In genomic region chr18:56322403-56322802, GRCh38 we compare ENCODE assay signal across 21 cellular contexts.
DNase-seq lines count a peak whose midpoint lies in the region; ATAC-seq and TF ChIP-seq lines count a peak whose summit lies in the region.
"Had no signal": no experiment of that assay in that cellular context is flagged by ENCODE, and none has a peak within 500 bp of the region (broad histone marks: within the 10 kb centered on the region; RNA-seq: fewer than 3 reads in every experiment).

No MANE protein-coding gene starts in this region.

- ATAC-seq in HG02798 (IDR thresholded peaks at IDR 0.05; ENCODE audit: poor library complexity, unreplicated experiment) (no peak), GM19455 (IDR thresholded peaks at IDR 0.05; ENCODE audit: unreplicated experiment) (no peak)
- ATAC-seq: activated T-helper 17 cell treated with anti-CD3 and anti-CD28 coated beads, Interleukin-2, amount 50 U/mL, for 72 hours; Panc1 had no signal

- H3K9ac ChIP-seq in BLaER1 treated with 17β-estradiol and CSF1 and Interleukin-3, amounts not matched to agents 10 nM and 100 nM, result no peak overlapping the region
- no peak overlapping the region for H3K9ac ChIP-seq in neural progenitor cell

- no peaks in the 10 kb centered on the region for H3F3A ChIP-seq in neural progenitor cell (ENCODE audit: low read depth)

- no peak overlapping the region for H3K27ac ChIP-seq in BLaER1 treated with 17β-estradiol and CSF1 and Interleukin-3, amounts not matched to agents 10 nM and 100 nM
- H3K27ac ChIP-seq in left ventricle myocardium inferior (replicated peaks), result peak overlapping the region; percentile 55
- H3K27ac ChIP-seq in neural progenitor cell, result no peak overlapping the region
- H3K27ac ChIP-seq: upper lobe of right lung had no signal

- H3K4me1 Mint-ChIP-seq in neural progenitor cell, result peaks cover 37% of the 10 kb centered on the region
- H3K4me1 Mint-ChIP-seq: activated naive CD4-positive, alpha-beta T cell treated with anti-CD3 and anti-CD28 coated beads, Interleukin-2, amount 50 U/mL, for 24 hours; activated T-helper 17 cell treated with anti-CD3 and anti-CD28 coated beads, Interleukin-2, amount 50 U/mL, for 72 hours had no signal

- H4K20me1 ChIP-seq in BLaER1 treated with 17β-estradiol and CSF1 and Interleukin-3, amounts not matched to agents 10 nM and 100 nM, result no peaks in the 10 kb centered on the region
- no peaks in the 10 kb centered on the region for H4K20me1 ChIP-seq in neural progenitor cell (ENCODE audit: low read depth)

- H3K36me3 ChIP-seq in BLaER1 treated with 17β-estradiol and CSF1 and Interleukin-3, amounts not matched to agents 10 nM and 100 nM, result no peaks in the 10 kb centered on the region
- H3K36me3 ChIP-seq in left ventricle myocardium inferior (no peaks in the 10 kb centered on the region), neural progenitor cell (no peaks in the 10 kb centered on the region)
- H3K36me3 ChIP-seq: upper lobe of right lung had no signal

- no peaks in the 10 kb centered on the region for H3K27me3 ChIP-seq in BLaER1 treated with 17β-estradiol and CSF1 and Interleukin-3, amounts not matched to agents 10 nM and 100 nM
- no peaks in the 10 kb centered on the region for H3K27me3 ChIP-seq in left ventricle myocardium inferior (ENCODE audit: low read depth)
- no peaks in the 10 kb centered on the region for H3K27me3 ChIP-seq in neural progenitor cell
- H3K27me3 ChIP-seq: upper lobe of right lung had no signal

- H3K9me3 Mint-ChIP-seq in neural progenitor cell, result no peaks in the 10 kb centered on the region
- H3K9me3 Mint-ChIP-seq: activated naive CD4-positive, alpha-beta T cell treated with anti-CD3 and anti-CD28 coated beads, Interleukin-2, amount 50 U/mL, for 24 hours had no signal

- H3K27me3 Mint-ChIP-seq in neural progenitor cell (ENCODE audit: insufficient read depth, low read depth), result peaks cover 7% of the 10 kb centered on the region
- H3K27me3 Mint-ChIP-seq: activated naive CD4-positive, alpha-beta T cell treated with anti-CD3 and anti-CD28 coated beads, Interleukin-2, amount 50 U/mL, for 24 hours; B cell had no signal

- no peak overlapping the region for H3K4me3 ChIP-seq in BLaER1 treated with 17β-estradiol and CSF1 and Interleukin-3, amounts not matched to agents 10 nM and 100 nM
- H3K4me3 ChIP-seq in left ventricle myocardium inferior, result no peak overlapping the region
- H3K4me3 ChIP-seq in neural progenitor cell, result no peak overlapping the region
- H3K4me3 ChIP-seq: skin epidermis, upper lobe of right lung had no signal

- peak overlapping the region; percentile 45 for H2AFZ ChIP-seq in neural progenitor cell (replicated peaks)

- no peak overlapping the region for H3K4me3 Mint-ChIP-seq in neural progenitor cell
- H3K4me3 Mint-ChIP-seq: activated naive CD4-positive, alpha-beta T cell treated with anti-CD3 and anti-CD28 coated beads, Interleukin-2, amount 50 U/mL, for 24 hours; activated T-helper 17 cell treated with anti-CD3 and anti-CD28 coated beads, Interleukin-2, amount 50 U/mL, for 72 hours; B cell had no signal

- peak overlapping the region in 8 of 11 experiments; percentile 8 to 74 (median 50); a peak in 11 of 22 replicates for H3K4me2 ChIP-seq in BLaER1 treated with 17β-estradiol and CSF1 and Interleukin-3, amounts not matched to agents 10 nM and 100 nM
- H3K4me2 ChIP-seq in neural progenitor cell, result no peak overlapping the region

- no peaks in the 10 kb centered on the region for H3K36me3 Mint-ChIP-seq in neural progenitor cell
- H3K36me3 Mint-ChIP-seq: activated naive CD4-positive, alpha-beta T cell treated with anti-CD3 and anti-CD28 coated beads, Interleukin-2, amount 50 U/mL, for 24 hours had no signal

- TF ChIP-seq CTCF in left ventricle myocardium inferior (IDR thresholded peaks at IDR 0.05; ENCODE audit: borderline replicate concordance) (no peak), neural progenitor cell (IDR thresholded peaks at IDR 0.05) (no peak)

- H3K9me3 ChIP-seq in BLaER1 treated with 17β-estradiol and CSF1 and Interleukin-3, amounts not matched to agents 10 nM and 100 nM (replicated peaks in 1 of 11), result no peaks in the 10 kb centered on the region; a peak in 1 of 22 replicates
- H3K9me3 ChIP-seq in left ventricle myocardium inferior (replicated peaks), result no peaks in the 10 kb centered on the region
- no peaks in the 10 kb centered on the region for H3K9me3 ChIP-seq in neural progenitor cell (ENCODE audit: low read depth)
- H3K9me3 ChIP-seq: upper lobe of right lung had no signal

- intact Hi-C loops in left ventricle myocardium inferior (cut with micrococcal nuclease), result no loop called here

- peak overlapping the region; percentile 22 for H3K27ac Mint-ChIP-seq in neural progenitor cell
- H3K27ac Mint-ChIP-seq: activated naive CD4-positive, alpha-beta T cell treated with anti-CD3 and anti-CD28 coated beads, Interleukin-2, amount 50 U/mL, for 24 hours; activated T-helper 17 cell treated with anti-CD3 and anti-CD28 coated beads, Interleukin-2, amount 50 U/mL, for 72 hours had no signal

- peaks cover 27 to 70% (median 47%) of the 10 kb centered on the region in 10 experiments; a peak in 19 of 20 replicates for H3K4me1 ChIP-seq in BLaER1 treated with 17β-estradiol and CSF1 and Interleukin-3, amounts not matched to agents 10 nM and 100 nM
- H3K4me1 ChIP-seq in left ventricle myocardium inferior (peaks cover 27% of the 10 kb centered on the region), neural progenitor cell (peaks cover 17% of the 10 kb centered on the region)

- H3K79me2 ChIP-seq in neural progenitor cell (ENCODE audit: low read depth), result no peaks in the 10 kb centered on the region

- DNase-seq in SK-N-DZ (ENCODE audit: low spot score) (peak; percentile 16), left ventricle myocardium inferior (peak; percentile 27), neural progenitor cell (ENCODE audit: low spot score) (peak; percentile 32), NCI-H2227 treated with DMSO at 0.1 percent for 48 hours (lab: John Stamatoyannopoulos, UW) (no peak)
- DNase-seq in activated T-cell treated with anti-CD3 and anti-CD28 coated beads, Interleukin-2, amount 50 U/mL, for 1 hour, result no peak
- DNase-seq: anterior cingulate cortex, caudate nucleus, GOT3, KBM-7, NCI-H2171, NCI-H524, T-helper 9 cell, upper lobe of right lung had no signal

Comparison
In these comparisons a context has a peak if more than half of its experiments do, and no peak if none do; other contexts are left out.
1. DNase-seq: peak in SK-N-DZ (single experiment), left ventricle myocardium inferior (single experiment) and neural progenitor cell (single experiment); none in activated T-cell treated with anti-CD3 and anti-CD28 coated beads, Interleukin-2, amount 50 U/mL, for 1 hour (single experiment) and NCI-H2227 treated with DMSO at 0.1 percent for 48 hours (single experiment).